Comparison of ENCODE assay signal across 8 cellular contexts in genomic region chr2:99180755-99181647, GRCh38. TPM values are rescaled to one million over a fixed set of nuclear protein-coding genes. Genes with fewer than 3 reads are reported as not detected.
A peak's percentile ranks its signal among the peaks of the same experiment; 100 is the strongest.
DNase-seq lines count a peak whose midpoint lies in the region; ATAC-seq and TF ChIP-seq lines count a peak whose summit lies in the region.

Gene MITD1 (minus strand): TSS chr2:99181058. CDS start chr2:99180981, 77 bp downstream.
Gene MRPL30 (plus strand): TSS chr2:99181184. CDS start chr2:99186204, 5,020 bp downstream.

- H3K27me3 ChIP-seq in CD8-positive, alpha-beta memory T cell (ENCODE audit: insufficient read depth, low read length, poor library complexity, severe bottlenecking), result no peaks in the 10 kb centered on the region
- no peaks in the 10 kb centered on the region for H3K27me3 ChIP-seq in lung (ENCODE audit: control insufficient read depth, insufficient read depth)

- WGBS in lung, 2 donors, result 0% methylated on average over 39 of the region's 39 CpGs

- H3K4me3 Mint-ChIP-seq in CD8-positive, alpha-beta memory T cell, result peak within 1 kb of the TSS; percentile 94 to 100 (median 99)

- no peaks in the 10 kb centered on the region for H3K9me3 ChIP-seq in CD8-positive, alpha-beta memory T cell (ENCODE audit: low read length)
- peaks cover 0 to 3% of the 10 kb centered on the region in 2 donors for H3K9me3 ChIP-seq in lung (ENCODE audit: control insufficient read depth in 2 of 2, insufficient read depth in 1 of 2, low read length in 1 of 2)

- ATAC-seq in GM19468 (IDR thresholded peaks at IDR 0.05; ENCODE audit: extremely low read depth, unreplicated experiment) (peak; percentile 78), lung (ENCODE audit: insufficient read depth, low FRiP score) (peak; percentile 91)

- H3K27ac Mint-ChIP-seq in CD8-positive, alpha-beta memory T cell, result peak within 1 kb of the TSS; percentile 89 to 100 (median 100)

- peaks cover 0 to 25% (median 0%) of the 10 kb centered on the region in 3 donors for H3K36me3 Mint-ChIP-seq in CD8-positive, alpha-beta memory T cell

- no peak for TF ChIP-seq CTCF in lung (IDR thresholded peaks at IDR 0.05; ENCODE audit: control extremely low read depth, extremely low read depth)

- CTCF ChIA-PET in CD8-positive, alpha-beta memory T cell (lab: Charles Lee), result interaction anchor here (0.7 to 1.6 kb wide), 5 partner anchors 14 to 309 kb away, joined by 3 to 5 read pairs (median 4); partner anchors contain the start of genes EIF5B and REV1

- peak within 1 kb of the TSS; percentile 90 for H3K27ac ChIP-seq in CD8-positive, alpha-beta memory T cell (ENCODE audit: low read depth, low read length)
- peak within 1 kb of the TSS; percentile 76 to 95 for H3K27ac ChIP-seq in lung (ENCODE audit: low read depth in 1 of 2, low read length in 1 of 2)

- H3K4me1 Mint-ChIP-seq in CD8-positive, alpha-beta memory T cell, result peaks cover 44 to 86% (median 75%) of the 10 kb centered on the region in 3 donors

- peak; percentile 85 to 93 (median 89) for DNase-seq in CD8-positive, alpha-beta memory T cell
- peak; percentile 100 for DNase-seq in HS-5 (ENCODE audit: low read depth)
- DNase-seq in NK-92 treated with Interleukin-12 subunit alpha and Interleukin-12 subunit beta, amount 100 ng/mL, for 24 hours (lab: John Stamatoyannopoulos, UW), result peak; percentile 82
- DNase-seq in activated CD8-positive, alpha-beta memory T cell treated with anti-CD3 and anti-CD28 coated beads for 24 hours, result peak; percentile 93
- DNase-seq in effector CD8-positive, alpha-beta T cell (lab: John Stamatoyannopoulos, UW), result peak; percentile 88
- peak; percentile 95 for DNase-seq in lung (ENCODE audit: low spot score)
- peak; percentile 60 to 85 (median 77) for DNase-seq in stimulated activated CD4-positive, alpha-beta T cell treated with anti-CD3 and anti-CD28 coated beads, TNF-alpha, amount 100 ng/mL, for 4 hours (ENCODE audit: low read depth in 3 of 3)

- H3K4me3 ChIP-seq in CD8-positive, alpha-beta memory T cell (ENCODE audit: low read length), result peak within 1 kb of the TSS; percentile 99
- H3K4me3 ChIP-seq in lung, result peak within 1 kb of the TSS; percentile 98

- H3K36me3 ChIP-seq in CD8-positive, alpha-beta memory T cell (ENCODE audit: insufficient read depth, low read length), result no peaks in the 10 kb centered on the region
- H3K36me3 ChIP-seq in lung (ENCODE audit: control insufficient read depth in 2 of 2, insufficient read depth in 2 of 2, low read length in 2 of 2), result no peaks in the 10 kb centered on the region

- POLR2A ChIA-PET in CD8-positive, alpha-beta memory T cell (lab: Charles Lee), result interaction anchor here (0.7 to 2.1 kb wide), 5 partner anchors 11 to 164 kb away, joined by 3 to 12 read pairs (median 5); partner anchors contain the start of genes C2orf15, EIF5B, LIPT1 and TSGA10

- H3K9me3 Mint-ChIP-seq in CD8-positive, alpha-beta memory T cell, result no peaks in the 10 kb centered on the region

- no peaks in the 10 kb centered on the region for H3K27me3 Mint-ChIP-seq in CD8-positive, alpha-beta memory T cell

- peaks cover 52% of the 10 kb centered on the region for H3K4me1 ChIP-seq in CD8-positive, alpha-beta memory T cell (ENCODE audit: insufficient read depth, low read length)
- peaks cover 0 to 10% of the 10 kb centered on the region in 2 donors for H3K4me1 ChIP-seq in lung (ENCODE audit: control insufficient read depth in 2 of 2, insufficient read depth in 2 of 2, low read length in 2 of 2)

RNA-seq across cellular contexts. Expression of gene MITD1, which starts in this region (rescaled TPM):
- 10 to 100 TPM; 55.4 to 58.7 TPM for total RNA-seq in CD8-positive, alpha-beta memory T cell
- polyA plus RNA-seq in CD8-positive, alpha-beta memory T cell, result 43.1 TPM
- total RNA-seq in lung, result 10 to 100 TPM; 17.6 to 34.4 TPM
- polyA plus RNA-seq in lung, result 10 to 100 TPM; 34.9 to 57.1 TPM

RNA-seq across cellular contexts. Expression of gene MRPL30, which starts in this region (rescaled TPM):
- total RNA-seq in CD8-positive, alpha-beta memory T cell, result 10 to 100 TPM; 28.8 to 29.8 TPM
- polyA plus RNA-seq in CD8-positive, alpha-beta memory T cell, result 22.8 TPM
- 10 to 100 TPM; 20.3 to 34.2 TPM for total RNA-seq in lung
- 10 to 100 TPM; 15.2 to 19.7 TPM for polyA plus RNA-seq in lung

Comparison
In these comparisons a context has a peak if more than half of its experiments do, and no peak if none do; other contexts are left out.
1. Peak in every context shown above with its lines: DNase-seq, ATAC-seq, H3K4me3 ChIP-seq and H3K27ac ChIP-seq.